15 cellular contexts compared by ENCODE assay signal in the genomic region with DNA sequence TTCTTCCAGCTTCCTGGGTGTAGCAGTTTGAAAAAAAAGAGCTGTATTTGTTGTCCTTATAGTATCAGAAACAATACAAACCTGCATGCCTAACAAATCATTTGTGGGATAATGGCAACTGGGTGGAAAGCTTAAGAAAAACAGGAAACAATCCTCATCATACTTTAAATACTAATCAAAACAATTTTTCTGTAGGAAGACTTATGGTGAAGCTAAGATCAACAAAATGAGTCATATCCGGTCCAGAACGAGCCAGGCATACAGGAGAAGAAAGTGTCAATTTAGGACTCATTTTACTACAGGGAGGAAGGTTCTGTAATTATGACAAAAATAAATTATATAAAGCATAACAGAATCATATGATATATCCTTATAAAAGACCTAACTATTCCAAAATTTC.
DNase-seq lines count a peak whose midpoint lies in the region; ATAC-seq, FAIRE-seq and TF ChIP-seq lines count a peak whose summit lies in the region.
"Had no signal": no experiment of that assay in that cellular context is flagged by ENCODE, and none has a peak within 500 bp of the region (broad histone marks: within the 10 kb centered on the region; RNA-seq: fewer than 3 reads in every experiment).

No MANE protein-coding gene starts in this region.

- no peaks in the 10 kb centered on the region for H3F3A ChIP-seq in PC-3 (ENCODE audit: low read length, unreplicated experiment)

- H3K9me3 ChIP-seq in PC-3 (ENCODE audit: low read length) = no peaks in the 10 kb centered on the region
- H3K9me3 ChIP-seq: heart right ventricle, transverse colon had no signal

- H3K4me1 ChIP-seq in PC-3 (ENCODE audit: insufficient read depth, low read length) = peaks cover 32% of the 10 kb centered on the region

- H3K4me3 ChIP-seq in PC-3 (ENCODE audit: low read length) (no peak overlapping the region), epithelial cell of esophagus (ENCODE audit: low read length) (no peak overlapping the region)
- H3K4me3 ChIP-seq: skin epidermis, transverse colon had no signal

- no peaks in the 10 kb centered on the region for H3K9me2 ChIP-seq in PC-3 (replicated peaks; ENCODE audit: low read length)

- ATAC-seq in PC-3 (peak; percentile 29), GM18520 (IDR thresholded peaks at IDR 0.05; ENCODE audit: unreplicated experiment) (no peak)
- ATAC-seq: heart right ventricle; natural killer cell treated with Interleukin-12 subunit alpha and Interleukin-12 subunit beta and Interleukin-15 and Interleukin-18, amount 100 ng/mL, for 72 hours; Right ventricle myocardium inferior had no signal

- H3K79me2 ChIP-seq in PC-3 (ENCODE audit: low read length) = no peaks in the 10 kb centered on the region

- POLR2A ChIA-PET in PC-3 (lab: Charles Lee; ENCODE audit: unreplicated experiment) = no interaction called here

- intact Hi-C loops in PC-3 (cut with micrococcal nuclease) = no loop called here

- no peak overlapping the region for H3K27ac ChIP-seq in PC-3 (ENCODE audit: low read length)
- H3K27ac ChIP-seq: transverse colon had no signal

- no peak for TF ChIP-seq CTCF in PC-3 (conservative IDR thresholded peaks at IDR 0.05; ENCODE audit: low read depth, low read length)
- TF ChIP-seq CTCF in epithelial cell of esophagus (IDR thresholded peaks at IDR 0.05; ENCODE audit: insufficient read depth, low read depth, low read length, missing control alignments) = no peak

- FAIRE-seq in H54 (lab: Jason Lieb, UNC) = peak; percentile 83
- FAIRE-seq: GM12892 had no signal

- BruUV-seq in PC-3 (replicated peaks; lab: Mats Ljungman, UMichigan) = no TSS peak

- DNase-seq in H54 (ENCODE audit: insufficient read length, low spot score) = no peak
- peak; percentile 56 for DNase-seq in PC-3
- peak; percentile 72 for DNase-seq in epithelial cell of esophagus (ENCODE audit: low read depth)
- peak; percentile 37 for DNase-seq in smooth muscle cell of the brain vasculature (ENCODE audit: low read depth, low spot score)
- no peak for DNase-seq in KG1 (lab: John Stamatoyannopoulos, UW)
- no peak for DNase-seq in HUDEP-2 (lab: John Stamatoyannopoulos, UW; ENCODE audit: unreplicated experiment in 76 of 76)
- no peak for DNase-seq in NOMO-1 treated with DMSO at 0.1 percent for 48 hours (lab: John Stamatoyannopoulos, UW; ENCODE audit: unreplicated experiment)
- DNase-seq: activated naive CD4-positive, alpha-beta T cell treated with anti-CD3 and anti-CD28 coated beads, Interleukin-2, amount 50 U/mL, for 16 hours; heart right ventricle; transverse colon had no signal

- CTCF ChIA-PET in PC-3 (lab: Charles Lee) = no interaction called here

- no peak overlapping the region for H3K9ac ChIP-seq in PC-3 (ENCODE audit: low read length)

- no peaks in the 10 kb centered on the region for H4K20me1 ChIP-seq in PC-3 (ENCODE audit: low read length)

- H3K36me3 ChIP-seq in PC-3 (ENCODE audit: low read depth, low read length) = no peaks in the 10 kb centered on the region
- H3K36me3 ChIP-seq: heart right ventricle, transverse colon had no signal

- peak overlapping the region; percentile 23; the same call in 1 of the 2 replicates for H3K4me2 ChIP-seq in PC-3 (ENCODE audit: low read length)

- H2AFZ ChIP-seq in PC-3 (ENCODE audit: low read length) = no peak overlapping the region

- no peak for TF ChIP-seq POLR2A in H54 (IDR thresholded peaks at IDR 0.05; ENCODE audit: low read depth, low read length)

- no peaks in the 10 kb centered on the region for H3K27me3 ChIP-seq in PC-3 (ENCODE audit: low read length)
- H3K27me3 ChIP-seq: heart right ventricle, transverse colon had no signal

Comparison
In these comparisons a context has a peak if more than half of its experiments do, and no peak if none do; other contexts are left out.
1. DNase-seq: peak in PC-3 (single experiment), epithelial cell of esophagus (single experiment) and smooth muscle cell of the brain vasculature (single experiment); none in H54 (single experiment), KG1 (single experiment), HUDEP-2 (0 of 76) and NOMO-1 treated with DMSO at 0.1 percent for 48 hours (single experiment).